ENCODE assay signal across 11 cellular contexts in genomic region chr2:126749537-126749936, GRCh38.
DNase-seq lines count a peak whose midpoint lies in the region; ATAC-seq and TF ChIP-seq lines count a peak whose summit lies in the region.
"Had no signal": no experiment of that assay in that cellular context is flagged by ENCODE, and none has a peak within 500 bp of the region (broad histone marks: within the 10 kb centered on the region; RNA-seq: fewer than 3 reads in every experiment).

No MANE protein-coding gene starts in this region.

- H3K4me1 ChIP-seq in SK-N-SH (ENCODE audit: control insufficient read depth in 1 of 2, insufficient read depth in 2 of 2, low read depth in 1 of 2, low read length in 1 of 2): no peaks in the 10 kb centered on the region
- no peaks in the 10 kb centered on the region for H3K4me1 ChIP-seq in lung (ENCODE audit: control insufficient read depth in 2 of 2, insufficient read depth in 2 of 2, low read length in 2 of 2)
- no peaks in the 10 kb centered on the region for H3K4me1 ChIP-seq in BE2C
- H3K4me1 ChIP-seq: BLaER1 had no signal

- CTCF ChIA-PET in SK-N-SH (lab: Yijun Ruan, JAX): no interaction called here

- H3F3A ChIP-seq in SK-N-SH (replicated peaks; ENCODE audit: insufficient read depth): no peaks in the 10 kb centered on the region

- TF ChIP-seq CTCF in SK-N-SH (IDR thresholded peaks at IDR 0.05) (no peak), lung (IDR thresholded peaks at IDR 0.05; ENCODE audit: control extremely low read depth, extremely low read depth) (no peak), BE2C (IDR thresholded peaks at IDR 0.05; ENCODE audit: low read depth, low read length) (no peak)

- no peaks in the 10 kb centered on the region for H3K79me2 ChIP-seq in SK-N-SH (ENCODE audit: insufficient read depth)

- H4K20me1 ChIP-seq in SK-N-SH (ENCODE audit: insufficient read depth): no peaks in the 10 kb centered on the region
- H4K20me1 ChIP-seq: BLaER1 had no signal

- no peak overlapping the region for H3K4me2 ChIP-seq in SK-N-SH
- H3K4me2 ChIP-seq: BLaER1 had no signal

- H3K36me3 ChIP-seq in SK-N-SH (replicated peaks in 1 of 2; ENCODE audit: control insufficient read depth in 1 of 2, insufficient read depth in 2 of 2, low read length in 1 of 2): no peaks in the 10 kb centered on the region
- H3K36me3 ChIP-seq in lung (ENCODE audit: control insufficient read depth in 2 of 2, insufficient read depth in 2 of 2, low read length in 2 of 2): no peaks in the 10 kb centered on the region
- no peaks in the 10 kb centered on the region for H3K36me3 ChIP-seq in BE2C
- H3K36me3 ChIP-seq: BLaER1 had no signal

- no peak for DNase-seq in SK-N-SH
- peak; percentile 31 for DNase-seq in NAMALWA (ENCODE audit: low spot score)
- DNase-seq in lung (ENCODE audit: low spot score): peak; percentile 22
- DNase-seq in BE2C: no peak
- no peak for DNase-seq in stimulated activated naive CD4-positive, alpha-beta T cell treated with Interleukin-2 at 50 U/mL for 16 hours (lab: John Stamatoyannopoulos, UW)
- DNase-seq in amniotic stem cell (lab: John Stamatoyannopoulos, UW): no peak
- DNase-seq: NCI-H2227 treated with DMSO at 0.1 percent for 48 hours, nucleus accumbens had no signal

- no peak for TF ChIP-seq EP300 in SK-N-SH (IDR thresholded peaks at IDR 0.05; ENCODE audit: borderline replicate concordance in 1 of 2, low read depth in 1 of 2, low read length in 1 of 2)

- no peak overlapping the region for H3K4me3 ChIP-seq in SK-N-SH (ENCODE audit: low read depth in 2 of 2, low read length in 1 of 2)
- H3K4me3 ChIP-seq in lung: no peak overlapping the region
- no peak overlapping the region for H3K4me3 ChIP-seq in BE2C (ENCODE audit: low read depth, low read length)
- H3K4me3 ChIP-seq: BLaER1 had no signal

- H3K9ac ChIP-seq in SK-N-SH: no peak overlapping the region
- H3K9ac ChIP-seq: BLaER1 had no signal

- ATAC-seq in SK-N-SH treated with all-trans-retinoic acid at 6 μM for 48 hours (no peak), GM21619 (IDR thresholded peaks at IDR 0.05; ENCODE audit: unreplicated experiment) (peak; percentile 56), lung (ENCODE audit: insufficient read depth, low FRiP score) (no peak)

- TF ChIP-seq RAD21 in SK-N-SH (IDR thresholded peaks at IDR 0.05; ENCODE audit: low read length): peak; percentile 27

- 0% methylated on average over 1 of the region's 1 CpG for WGBS in SK-N-SH (ENCODE audit: low lambda C conversion rate)
- 58 to 72% methylated on average over 1 of the region's 1 CpG for WGBS in lung, 2 donors

- no peaks in the 10 kb centered on the region for H3K27me3 ChIP-seq in SK-N-SH (ENCODE audit: insufficient read depth)
- no peaks in the 10 kb centered on the region for H3K27me3 ChIP-seq in lung (ENCODE audit: control insufficient read depth, insufficient read depth)
- H3K27me3 ChIP-seq in BE2C: no peaks in the 10 kb centered on the region
- H3K27me3 ChIP-seq: BLaER1 had no signal

- no peak overlapping the region for H3K27ac ChIP-seq in SK-N-SH (ENCODE audit: low read depth in 2 of 2, low read length in 1 of 2)
- no peak overlapping the region for H3K27ac ChIP-seq in lung (ENCODE audit: low read depth in 1 of 2, low read length in 1 of 2)
- H3K27ac ChIP-seq: BLaER1 had no signal

- H2AFZ ChIP-seq in SK-N-SH (ENCODE audit: low read depth): no peak overlapping the region

- H3K9me2 ChIP-seq in SK-N-SH: no peaks in the 10 kb centered on the region

- POLR2A ChIA-PET in SK-N-SH (lab: Yijun Ruan, JAX): no interaction called here

- H3K9me3 ChIP-seq in SK-N-SH (no peaks in the 10 kb centered on the region), lung (ENCODE audit: control insufficient read depth in 2 of 2, insufficient read depth in 1 of 2, low read length in 1 of 2) (peaks cover 0 to 2% of the 10 kb centered on the region in 2 donors), BE2C (no peaks in the 10 kb centered on the region)
- H3K9me3 ChIP-seq: BLaER1 had no signal

TF ChIP-seq in SK-N-SH, 30 proteins besides CTCF, POLR2A, EP300 and RAD21 (continues in another document):
- no peak for TF ChIP-seq TEAD4 (IDR thresholded peaks at IDR 0.05; ENCODE audit: borderline replicate concordance, insufficient read depth)
- no peak for TF ChIP-seq RFX5 (IDR thresholded peaks at IDR 0.05; ENCODE audit: low read length)
- no peak for TF ChIP-seq PBX3 (IDR thresholded peaks at IDR 0.05)
- no peak for TF ChIP-seq REST (IDR thresholded peaks at IDR 0.05; ENCODE audit: low read depth, low read length)

TF ChIP-seq in SK-N-SH treated with all-trans-retinoic acid at 6 μM for 48 hours, 23 proteins besides CTCF, POLR2A, EP300 and RAD21 (continues in another document):
- TF ChIP-seq ZNF8 (CRISPR knock-in tag; IDR thresholded peaks at IDR 0.05) (no peak), ZNF565 (CRISPR knock-in tag; conservative IDR thresholded peaks at IDR 0.05; ENCODE audit: low read depth) (no peak), TCF4 (CRISPR knock-in tag; IDR thresholded peaks at IDR 0.05; ENCODE audit: borderline replicate concordance) (no peak), ARNTL (CRISPR knock-in tag; IDR thresholded peaks at IDR 0.05; ENCODE audit: borderline replicate concordance, low read depth) (no peak), RARB (CRISPR knock-in tag; IDR thresholded peaks at IDR 0.05) (no peak), TOX (CRISPR knock-in tag; IDR thresholded peaks at IDR 0.05; ENCODE audit: borderline replicate concordance) (no peak), ZFP30 (CRISPR knock-in tag; IDR thresholded peaks at IDR 0.05) (no peak), POU6F1 (CRISPR knock-in tag; IDR thresholded peaks at IDR 0.05; ENCODE audit: borderline replicate concordance, low read depth) (no peak), GLIS3 (CRISPR knock-in tag; IDR thresholded peaks at IDR 0.05) (no peak), OSR1 (CRISPR knock-in tag; IDR thresholded peaks at IDR 0.05) (no peak), BACH2 (CRISPR knock-in tag; IDR thresholded peaks at IDR 0.05; ENCODE audit: borderline replicate concordance) (no peak), ZC3H10 (CRISPR knock-in tag; IDR thresholded peaks at IDR 0.05) (no peak), PATZ1 (CRISPR knock-in tag; IDR thresholded peaks at IDR 0.05; ENCODE audit: borderline replicate concordance) (no peak), PPARA (CRISPR knock-in tag; IDR thresholded peaks at IDR 0.05; ENCODE audit: borderline replicate concordance) (no peak), CSDC2 (CRISPR knock-in tag; IDR thresholded peaks at IDR 0.05) (no peak), TSHZ2 (CRISPR knock-in tag; IDR thresholded peaks at IDR 0.05) (no peak)

Comparison
In these comparisons a context has a peak if more than half of its experiments do, and no peak if none do; other contexts are left out.
1. DNase-seq: peak in NAMALWA (single experiment) and lung (single experiment); none in SK-N-SH (single experiment), BE2C (single experiment), stimulated activated naive CD4-positive, alpha-beta T cell treated with Interleukin-2 at 50 U/mL for 16 hours (single experiment) and amniotic stem cell (single experiment).